ENCODE assay signal across 18 cellular contexts in the genomic region with DNA sequence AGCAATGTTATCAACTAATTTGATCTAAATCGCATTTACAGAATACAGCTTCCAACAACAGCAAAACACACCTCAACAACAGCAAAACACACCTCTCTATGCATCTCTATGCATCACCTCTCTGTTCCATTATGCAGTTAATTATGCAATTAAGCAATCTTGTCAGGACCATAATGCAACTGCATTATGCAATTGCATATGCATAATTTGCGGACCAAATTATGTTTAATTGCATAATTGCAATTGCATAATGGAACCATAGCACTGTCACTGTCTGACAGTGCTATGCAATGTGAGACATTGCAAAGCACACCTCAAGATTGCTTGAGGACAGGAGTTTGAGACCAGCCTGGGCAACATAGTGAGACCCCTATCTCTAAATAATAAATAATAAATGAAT.
"Had no signal": no experiment of that assay in that cellular context is flagged by ENCODE, and none has a peak within 500 bp of the region (broad histone marks: within the 10 kb centered on the region; RNA-seq: fewer than 3 reads in every experiment).

No MANE protein-coding gene starts in this region.

- H3K27ac Mint-ChIP-seq: activated B cell treated with CpG ODN at 0.5 μM for 24 hours; activated naive CD8-positive, alpha-beta T cell; brain; natural killer cell; stimulated activated effector memory CD8-positive, alpha-beta T cell treated with anti-CD3 and anti-CD28 coated beads, Interleukin-12 subunit alpha, Interleukin-12 subunit beta, amount 100 ng/mL, for 72 hours had no signal

- ATAC-seq: heart left ventricle; left lobe of liver; mucosa of descending colon; right cardiac atrium; stimulated activated effector memory CD8-positive, alpha-beta T cell treated with anti-CD3 and anti-CD28 coated beads, Interleukin-12 subunit alpha, Interleukin-12 subunit beta, amount 100 ng/mL, for 72 hours had no signal

- H3K4me1 Mint-ChIP-seq: activated B cell treated with CpG ODN at 0.5 μM for 24 hours; central memory CD8-positive, alpha-beta T cell; stimulated activated effector memory CD8-positive, alpha-beta T cell treated with anti-CD3 and anti-CD28 coated beads, Interleukin-12 subunit alpha, Interleukin-12 subunit beta, amount 100 ng/mL, for 72 hours had no signal

- DNase-seq: activated B cell treated with CpG ODN at 0.5 μM for 24 hours; activated CD4-positive, alpha-beta T cell treated with anti-CD3 and anti-CD28 coated beads, Interleukin-2, amount 50 U/mL, for 1 hour; amygdala; cortex of kidney; effector CD8-positive, alpha-beta T cell; heart left ventricle; mammary epithelial cell; mucosa of descending colon; natural killer cell; nucleus accumbens; right cardiac atrium; tibial artery; uterus had no signal

- H3K36me3 Mint-ChIP-seq: activated naive CD8-positive, alpha-beta T cell; brain; natural killer cell; stimulated activated effector memory CD8-positive, alpha-beta T cell treated with anti-CD3 and anti-CD28 coated beads, Interleukin-12 subunit alpha, Interleukin-12 subunit beta, amount 100 ng/mL, for 72 hours had no signal

- H3K9me3 Mint-ChIP-seq: activated B cell treated with CpG ODN at 0.5 μM for 24 hours; brain; central memory CD8-positive, alpha-beta T cell; natural killer cell; stimulated activated effector memory CD8-positive, alpha-beta T cell treated with anti-CD3 and anti-CD28 coated beads, Interleukin-12 subunit alpha, Interleukin-12 subunit beta, amount 100 ng/mL, for 72 hours had no signal

- H3K4me3 Mint-ChIP-seq: activated B cell treated with CpG ODN at 0.5 μM for 24 hours; activated naive CD8-positive, alpha-beta T cell; brain; central memory CD8-positive, alpha-beta T cell; natural killer cell; stimulated activated effector memory CD8-positive, alpha-beta T cell treated with anti-CD3 and anti-CD28 coated beads, Interleukin-12 subunit alpha, Interleukin-12 subunit beta, amount 100 ng/mL, for 72 hours had no signal
